ENCODE assay signal across 11 cellular contexts in the genomic region with DNA sequence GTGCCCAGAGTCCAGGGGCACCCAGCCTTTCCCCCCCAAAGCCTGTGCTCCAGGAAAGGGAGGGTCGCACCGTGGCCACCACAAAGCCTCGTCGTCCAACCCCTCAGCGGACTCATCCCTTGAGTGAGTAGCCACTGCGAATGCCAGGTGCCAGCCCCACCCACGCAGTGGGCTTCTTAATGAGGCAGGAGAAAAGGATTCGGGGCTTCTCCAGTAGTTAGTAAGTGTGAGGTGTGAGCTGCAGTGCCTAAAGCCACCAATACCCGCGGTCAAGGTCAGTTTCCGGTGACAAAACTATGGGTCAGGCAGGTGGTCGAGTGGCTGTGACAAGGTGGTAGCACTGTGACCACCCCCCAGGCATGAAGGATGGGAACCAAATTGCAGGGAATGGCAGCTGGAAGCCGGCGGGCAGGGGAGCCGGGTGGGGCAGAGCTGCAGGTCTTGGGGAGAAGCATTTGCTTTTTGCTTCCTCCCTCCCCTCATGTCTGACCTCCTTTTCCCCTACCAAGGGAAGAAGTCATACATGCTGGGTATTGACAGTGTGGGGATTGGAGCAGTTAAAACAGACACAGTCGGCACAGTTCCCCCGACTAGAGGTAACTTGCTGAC. TPM values are rescaled to one million over a fixed set of nuclear protein-coding genes. Genes with fewer than 3 reads are reported as not detected.
DNase-seq lines count a peak whose midpoint lies in the region; ATAC-seq, FAIRE-seq and TF ChIP-seq lines count a peak whose summit lies in the region.
"Had no signal": no experiment of that assay in that cellular context is flagged by ENCODE, and none has a peak within 500 bp of the region (broad histone marks: within the 10 kb centered on the region; RNA-seq: fewer than 3 reads in every experiment).

No MANE protein-coding gene starts in this region.

- SMC1A ChIA-PET in GM12878 (lab: Charles Lee; ENCODE audit: uncharacterized antibody, unreplicated experiment), result interaction anchor here (0.6 to 2.5 kb wide), 6 partner anchors 9 to 252 kb away, joined by 3 to 7 read pairs (median 3); a partner anchor contains a TSS

- WGBS in GM12878 (ENCODE audit: insufficient coverage, insufficient replicate concordance, low lambda C conversion rate, missing lambda C conversion rate), result 52% methylated on average over 17 of the region's 17 CpGs

- RAD21 ChIA-PET in GM12878 (lab: Charles Lee; ENCODE audit: unreplicated experiment), result interaction anchor here (0.9 to 1.0 kb wide), 2 partner anchors 9 to 100 kb away, joined by 3 read pairs; no protein-coding TSS in a partner anchor

- CTCF ChIA-PET in GM12878 (lab: Yijun Ruan, JAX), result no interaction called here

- peak in 1 of 2 experiments; percentile 37; a peak in 1 of 4 replicates for TF ChIP-seq EP300 in GM12878 (IDR thresholded peaks at IDR 0.05; ENCODE audit: borderline replicate concordance in 1 of 2, control insufficient read depth in 1 of 2, low read depth in 2 of 2, low read length in 2 of 2)

- no TSS peak for BruUV-seq in GM12878 (replicated peaks; lab: Mats Ljungman, UMichigan)

- FAIRE-seq in GM12878 (lab: Jason Lieb, UNC), result no peak
- FAIRE-seq: D721Med had no signal

- H3K27ac ChIP-seq in GM12878 (ENCODE audit: control insufficient read depth, insufficient read depth), result peak overlapping the region; percentile 54
- no peak overlapping the region for H3K27ac ChIP-seq in skeletal muscle tissue (ENCODE audit: low read depth, low read length)

- H3K9ac ChIP-seq in GM12878 (ENCODE audit: control insufficient read depth, insufficient read depth, low read length) (peak overlapping the region; percentile 45), skeletal muscle tissue (ENCODE audit: low read depth in 1 of 3, low read length in 3 of 3) (peak overlapping the region in 2 of 3 donors; percentile 33 to 50)

- intact Hi-C loops in GM12878 (cut with micrococcal nuclease; ENCODE audit: unreplicated experiment), result loop anchor here (2.0 kb wide), 1 partner anchor 213 kb away; no protein-coding TSS in a partner anchor

- H2AFZ ChIP-seq in GM12878 (ENCODE audit: control insufficient read depth, low read depth, low read length), result peak overlapping the region; percentile 29

- H3K9me3 ChIP-seq in GM12878 (replicated peaks; ENCODE audit: control insufficient read depth, insufficient read depth, low read length), result no peaks in the 10 kb centered on the region
- no peaks in the 10 kb centered on the region for H3K9me3 ChIP-seq in skeletal muscle tissue (ENCODE audit: control insufficient read depth in 3 of 3, low read length in 3 of 3)
- H3K9me3 ChIP-seq in HAP-1, result no peaks in the 10 kb centered on the region

- no peak for TF ChIP-seq CTCF in GM12878 (IDR thresholded peaks at IDR 0.05 in 2 of 3, conservative IDR thresholded peaks at IDR 0.05 in 1 of 3; ENCODE audit: control insufficient read depth in 2 of 3, extremely low read depth in 1 of 3, insufficient read depth in 1 of 3, low read depth in 3 of 3, low read length in 3 of 3)

- POLR2A ChIA-PET in GM12878 (lab: Charles Lee), result no interaction called here

- H3K4me2 ChIP-seq in GM12878 (ENCODE audit: control insufficient read depth, insufficient read depth), result peak overlapping the region; percentile 93

- TF ChIP-seq POLR2A in GM12878 (IDR thresholded peaks at IDR 0.05; ENCODE audit: low read depth, low read length), result peak; percentile 10

- H3K27me3 ChIP-seq in GM12878 (replicated peaks in 1 of 2; ENCODE audit: control insufficient read depth in 2 of 2, insufficient read depth in 2 of 2, low read length in 1 of 2), result no peaks in the 10 kb centered on the region
- H3K27me3 ChIP-seq in skeletal muscle tissue (ENCODE audit: control insufficient read depth in 3 of 3, insufficient read depth in 3 of 3, low read length in 3 of 3), result no peaks in the 10 kb centered on the region
- no peaks in the 10 kb centered on the region for H3K27me3 ChIP-seq in HAP-1 (ENCODE audit: low read depth)

- H3K4me3 ChIP-seq in GM12878 (peak overlapping the region; percentile 57; the same call in 1 of the 2 replicates), skeletal muscle tissue (ENCODE audit: low read length in 3 of 3) (peak overlapping the region in 2 of 3 donors; percentile 20 to 40), HAP-1 (no peak overlapping the region)

- H3K36me3 ChIP-seq in GM12878 (ENCODE audit: control insufficient read depth in 2 of 2, insufficient read depth in 2 of 2, low read length in 1 of 2), result peaks cover 3 to 18% of the 10 kb centered on the region in 2 experiments
- peaks cover 11 to 25% (median 22%) of the 10 kb centered on the region in 3 donors for H3K36me3 ChIP-seq in skeletal muscle tissue (ENCODE audit: control insufficient read depth in 3 of 3, insufficient read depth in 3 of 3, low read length in 3 of 3)
- peaks cover 24% of the 10 kb centered on the region for H3K36me3 ChIP-seq in HAP-1 (replicated peaks)

- H4K20me1 ChIP-seq in GM12878 (ENCODE audit: control insufficient read depth, insufficient read depth), result peaks cover 3% of the 10 kb centered on the region; the same call in 1 of the 2 replicates

- H3K79me2 ChIP-seq in GM12878 (ENCODE audit: control insufficient read depth, insufficient read depth, low read length), result peaks cover 18% of the 10 kb centered on the region

- TF ChIP-seq RAD21 in GM12878 (IDR thresholded peaks at IDR 0.05; ENCODE audit: insufficient read depth, low read depth, low read length), result no peak

- in situ Hi-C loops in GM12878 (cut with MboI) (no loop called here), HAP-1 (cut with MboI; ENCODE audit: low sequenced_read_pairs) (no loop called here)

- ATAC-seq in HG02885 (IDR thresholded peaks at IDR 0.05; ENCODE audit: poor library complexity, unreplicated experiment), result peak; percentile 17
- peak; percentile 56 for ATAC-seq in GM12878
- no peak for ATAC-seq in GM21576 (IDR thresholded peaks at IDR 0.05; ENCODE audit: unreplicated experiment)

- peak; percentile 23 for DNase-seq in activated CD4-positive, alpha-beta T cell treated with anti-CD3 and anti-CD28 coated beads for 48 hours
- DNase-seq in activated CD4-positive, alpha-beta T cell treated with anti-CD3 and anti-CD28 coated beads, Interleukin-2, amount 50 U/mL, for 1 hour, result no peak
- no peak for DNase-seq in GM12878 (ENCODE audit: low read depth, low spot score)
- DNase-seq in NCI-H1105 (lab: John Stamatoyannopoulos, UW), result no peak
- DNase-seq in HAP-1 (ENCODE audit: low spot score in 2 of 2), result no peak
- DNase-seq: foreskin melanocyte, NCI-H345 had no signal

- H3K4me1 ChIP-seq in GM12878 (ENCODE audit: control insufficient read depth, insufficient read depth, low read length), result peaks cover 33% of the 10 kb centered on the region
- H3K4me1 ChIP-seq in skeletal muscle tissue (ENCODE audit: control insufficient read depth in 3 of 3, insufficient read depth in 3 of 3, low read length in 3 of 3), result no peaks in the 10 kb centered on the region
- H3K4me1 ChIP-seq in HAP-1, result peaks cover 3% of the 10 kb centered on the region; the same call in 1 of the 2 replicates

TF ChIP-seq in GM12878, 131 proteins besides CTCF, POLR2A, EP300 and RAD21 (continues in another document):
- no peak for TF ChIP-seq TAF1 (IDR thresholded peaks at IDR 0.05; ENCODE audit: borderline replicate concordance, low read depth, low read length)

RNA-seq across cellular contexts. Expression of a gene that starts 8.0 kb away (rescaled TPM):
- total RNA-seq in GM12878 (2013; cell fraction: nucleolus; rRNA removed), result 188 and 200 TPM in 2 replicates
- total RNA-seq in GM12878 (2014; rRNA removed) (1,598 and 2,001 TPM in 2 replicates), GM12878 (2014; rRNA removed; fragmentation: Illumina TruSeq; extraction: Trizol) (1,619 and 1,657 TPM in 2 replicates), GM12878 (2021) (1,882 and 1,927 TPM in 2 replicates), skeletal muscle tissue (227 TPM)
- polyA plus RNA-seq in GM12878 (2011; ENCODE audit: low read depth), result 1,093 TPM
- polyA plus RNA-seq in GM12878 (2011; rRNA removed) (3,769 and 4,371 TPM in 2 replicates), GM12878 (2014; fragmentation: Illumina TruSeq; extraction: Trizol) (2,276 and 2,670 TPM in 2 replicates), GM12878 (2014; fragmentation: Nextera tagmentation; extraction: Ambion mirVana) (1,000 to 10,000 TPM; 3,131 to 3,633 TPM), GM12878 (2014; rRNA removed) (2,435 and 2,587 TPM in 2 replicates), GM12878 (2016; fragmentation: Nextera tagmentation; extraction: Ambion mirVana) (1,000 to 10,000 TPM; 3,103 to 3,142 TPM)
- 2,608 and 3,247 TPM in 2 replicates for polyA plus RNA-seq in GM12878 (2011; cell fraction: cytosol; rRNA removed)
- polyA plus RNA-seq in GM12878 (2011; cell fraction: nucleus; rRNA removed), result 1,649 and 2,165 TPM in 2 replicates
- polyA plus RNA-seq in GM12878 (2012), result 1,519 and 1,580 TPM in 2 replicates
- polyA minus RNA-seq in GM12878 (2011; rRNA and poly(A)+ RNA removed), result 1,704 and 2,289 TPM in 2 replicates
- polyA minus RNA-seq in GM12878 (2011; cell fraction: cytosol; rRNA and poly(A)+ RNA removed), result 413 and 516 TPM in 2 replicates
- 140 and 192 TPM in 2 replicates for polyA minus RNA-seq in GM12878 (2011; cell fraction: nucleus; rRNA and poly(A)+ RNA removed)

RNA-seq across cellular contexts. Expression of a gene that starts 40.8 kb away (rescaled TPM):
- total RNA-seq in GM12878 (2013; cell fraction: nucleolus; rRNA removed), result 28.7 and 37.0 TPM in 2 replicates
- total RNA-seq in GM12878 (2014; rRNA removed), result 9.1 and 11.8 TPM in 2 replicates
- 13.4 and 14.5 TPM in 2 replicates for total RNA-seq in GM12878 (2014; rRNA removed; fragmentation: Illumina TruSeq; extraction: Trizol)
- 11.0 and 11.3 TPM in 2 replicates for total RNA-seq in GM12878 (2021)
- 6.4 TPM for polyA plus RNA-seq in GM12878 (2011; ENCODE audit: low read depth)
- polyA plus RNA-seq in GM12878 (2011; rRNA removed), result 22.2 and 27.3 TPM in 2 replicates
- 9.9 and 10.7 TPM in 2 replicates for polyA plus RNA-seq in GM12878 (2011; cell fraction: cytosol; rRNA removed)
- polyA plus RNA-seq in GM12878 (2011; cell fraction: nucleus; rRNA removed), result 36.6 and 36.8 TPM in 2 replicates
- polyA plus RNA-seq in GM12878 (2012), result 7.3 and 8.8 TPM in 2 replicates
- polyA plus RNA-seq in GM12878 (2014; fragmentation: Illumina TruSeq; extraction: Trizol), result 15.4 and 18.7 TPM in 2 replicates
- polyA plus RNA-seq in GM12878 (2014; fragmentation: Nextera tagmentation; extraction: Ambion mirVana), result 1 to 10 TPM; 6.0 to 7.8 TPM
- polyA plus RNA-seq in GM12878 (2014; rRNA removed), result 12.1 and 16.2 TPM in 2 replicates
- polyA plus RNA-seq in GM12878 (2016; fragmentation: Nextera tagmentation; extraction: Ambion mirVana), result 1 to 10 TPM; 6.6 to 6.9 TPM
- 5.1 and 8.4 TPM in 2 replicates for polyA minus RNA-seq in GM12878 (2011; rRNA and poly(A)+ RNA removed)
- polyA minus RNA-seq in GM12878 (2011; cell fraction: cytosol; rRNA and poly(A)+ RNA removed), result 4.6 and 5.5 TPM in 2 replicates
- 3.5 and 5.5 TPM in 2 replicates for polyA minus RNA-seq in GM12878 (2011; cell fraction: nucleus; rRNA and poly(A)+ RNA removed)
- total RNA-seq in skeletal muscle tissue, result 13.6 TPM
